In the genomic region with DNA sequence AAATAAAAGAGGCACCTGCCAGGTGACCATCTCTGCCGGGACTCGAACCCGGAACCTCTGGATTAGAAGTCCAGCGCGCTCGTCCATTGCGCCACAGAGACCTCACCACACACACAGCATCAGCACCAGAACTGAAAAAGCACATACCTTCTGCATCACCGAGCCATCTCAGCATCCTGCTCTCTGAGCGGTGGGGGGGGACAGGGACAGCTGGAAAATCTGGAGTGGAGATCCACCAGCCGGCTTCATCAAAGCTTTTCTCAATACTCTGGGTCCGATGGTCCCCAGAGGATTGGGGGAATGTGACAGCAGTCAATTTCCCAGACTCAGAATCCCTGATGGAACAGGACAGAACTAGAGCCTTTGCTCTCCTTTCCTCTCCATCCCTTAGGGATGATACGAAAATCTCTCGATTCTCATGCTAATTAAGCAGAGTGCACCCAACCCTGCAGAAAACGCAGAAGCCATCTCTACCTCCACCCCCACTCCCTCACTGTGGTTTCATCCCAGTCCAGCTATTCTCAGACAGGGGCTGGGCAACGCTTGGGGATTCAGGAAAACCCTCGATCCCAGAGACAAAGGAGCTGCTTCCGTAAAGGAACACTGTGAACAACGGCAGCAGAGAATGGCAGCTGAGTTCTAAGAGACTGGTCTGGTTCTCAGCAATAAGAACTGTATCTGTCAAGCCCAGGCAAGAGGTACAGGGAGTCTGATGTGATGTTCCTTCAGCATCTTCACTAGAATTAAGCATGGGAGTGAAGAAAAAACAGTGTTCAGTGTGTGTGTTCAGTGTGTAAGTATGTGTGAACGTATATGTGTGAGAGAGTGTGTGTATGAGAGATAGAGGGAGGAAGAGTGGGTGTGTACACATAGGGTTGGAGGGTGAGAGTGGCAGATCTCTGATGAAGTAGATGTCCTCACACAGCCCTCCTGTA, we compare ENCODE assay signal across 10 cellular contexts. TPM values are rescaled to one million over a fixed set of nuclear protein-coding genes. Genes with fewer than 3 reads are reported as not detected.
DNase-seq lines count a peak whose midpoint lies in the region; ATAC-seq and TF ChIP-seq lines count a peak whose summit lies in the region.
"Had no signal": no experiment of that assay in that cellular context is flagged by ENCODE, and none has a peak within 500 bp of the region (broad histone marks: within the 10 kb centered on the region; RNA-seq: fewer than 3 reads in every experiment).

No MANE protein-coding gene starts in this region.

- TF ChIP-seq CTCF in endothelial cell (IDR thresholded peaks at IDR 0.05; ENCODE audit: unreplicated experiment), result no peak

- H3K27ac Mint-ChIP-seq in endothelial cell (ENCODE audit: unreplicated experiment) (no peak overlapping the region), immature natural killer cell (no peak overlapping the region)
- H3K27ac Mint-ChIP-seq: B cell had no signal

- DNase-seq in NCI-H2171 treated with DMSO at 0.1 percent for 48 hours (lab: John Stamatoyannopoulos, UW) (peak; percentile 6), NCI-H2171 (lab: John Stamatoyannopoulos, UW) (no peak), NCI-H526 (lab: John Stamatoyannopoulos, UW) (peak; percentile 90 to 93), endothelial cell (ENCODE audit: low spot score) (peak; percentile 73), pons (ENCODE audit: low spot score) (peak; percentile 50), NCI-H748 (lab: John Stamatoyannopoulos, UW; ENCODE audit: unreplicated experiment) (no peak), immature natural killer cell (no peak)

- H3K4me1 Mint-ChIP-seq in endothelial cell (ENCODE audit: unreplicated experiment) (peaks cover 23% of the 10 kb centered on the region), immature natural killer cell (no peaks in the 10 kb centered on the region)
- H3K4me1 Mint-ChIP-seq: B cell had no signal

- H3K27me3 Mint-ChIP-seq in endothelial cell (ENCODE audit: unreplicated experiment) (peaks cover 8% of the 10 kb centered on the region), immature natural killer cell (ENCODE audit: low read depth in 3 of 3) (peaks cover 6 to 9% (median 6%) of the 10 kb centered on the region in 3 donors)
- H3K27me3 Mint-ChIP-seq: B cell had no signal

- H3K36me3 Mint-ChIP-seq in endothelial cell (ENCODE audit: low read depth, unreplicated experiment), result peaks cover 5% of the 10 kb centered on the region
- no peaks in the 10 kb centered on the region for H3K36me3 Mint-ChIP-seq in immature natural killer cell

- no peak for ATAC-seq in HG02571 (IDR thresholded peaks at IDR 0.05; ENCODE audit: unreplicated experiment)
- ATAC-seq: esophagus mucosa had no signal

- no peaks in the 10 kb centered on the region for H3K9me3 Mint-ChIP-seq in endothelial cell (ENCODE audit: unreplicated experiment)
- no peaks in the 10 kb centered on the region for H3K9me3 Mint-ChIP-seq in immature natural killer cell

- H3K4me3 Mint-ChIP-seq in endothelial cell (ENCODE audit: unreplicated experiment) (no peak overlapping the region), immature natural killer cell (no peak overlapping the region)
- H3K4me3 Mint-ChIP-seq: B cell had no signal

RNA-seq across cellular contexts. Expression of a gene that starts 29.6 kb away (rescaled TPM):
- total RNA-seq in endothelial cell (ENCODE audit: unreplicated experiment), result 4.0 TPM
- not detected for polyA plus RNA-seq in immature natural killer cell

Comparison
In these comparisons a context has a peak if more than half of its experiments do, and no peak if none do; other contexts are left out.
1. DNase-seq: peak in NCI-H2171 treated with DMSO at 0.1 percent for 48 hours (single experiment), NCI-H526 (2 of 2), endothelial cell (single experiment) and pons (single experiment); none in NCI-H2171 (single experiment), NCI-H748 (single experiment) and immature natural killer cell (0 of 3).